Comparison of ENCODE assay signal across 8 cellular contexts in genomic region chr1:8879348-8880067, GRCh38. TPM values are rescaled to one million over a fixed set of nuclear protein-coding genes. Genes with fewer than 3 reads are reported as not detected.
A peak's percentile ranks its signal among the peaks of the same experiment; 100 is the strongest.
DNase-seq lines count a peak whose midpoint lies in the region; ATAC-seq and TF ChIP-seq lines count a peak whose summit lies in the region.

No MANE protein-coding gene starts in this region.

- peak overlapping the region; percentile 70 for H3K4me3 Mint-ChIP-seq in chondrocyte (ENCODE audit: unreplicated experiment)

- DNase-seq in NCI-H1694 treated with DMSO at 0.1 percent for 48 hours (lab: John Stamatoyannopoulos, UW): peak; percentile 45
- DNase-seq in chondrocyte (ENCODE audit: low spot score): no peak
- DNase-seq in OCI-M2 (lab: John Stamatoyannopoulos, UW; ENCODE audit: unreplicated experiment): no peak
- DNase-seq in mucosa of gallbladder (ENCODE audit: low spot score): no peak

- peaks cover 18% of the 10 kb centered on the region for H3K36me3 ChIP-seq in ES-I3 (ENCODE audit: insufficient read depth, low read length)
- H3K36me3 ChIP-seq in mucosa of rectum (ENCODE audit: control insufficient read depth in 2 of 2, insufficient read depth in 2 of 2, low read length in 2 of 2): peaks cover 3 to 9% of the 10 kb centered on the region in 2 donors

- peak overlapping the region; percentile 99 for H3K27ac ChIP-seq in mucosa of rectum (ENCODE audit: low read depth in 2 of 2, low read length in 2 of 2)

- no peaks in the 10 kb centered on the region for H3K27me3 ChIP-seq in mucosa of rectum (ENCODE audit: control insufficient read depth in 2 of 2, insufficient read depth in 2 of 2, low read length in 2 of 2)

- ATAC-seq in HG02884 (IDR thresholded peaks at IDR 0.05; ENCODE audit: unreplicated experiment) (no peak), HG03095 (IDR thresholded peaks at IDR 0.05; ENCODE audit: unreplicated experiment) (no peak)

- H3K4me1 ChIP-seq in ES-I3 (ENCODE audit: insufficient read depth, low read length) (peaks cover 30% of the 10 kb centered on the region), mucosa of rectum (ENCODE audit: control insufficient read depth in 2 of 2, insufficient read depth in 2 of 2, low read length in 2 of 2) (peaks cover 24 to 32% of the 10 kb centered on the region in 2 donors)

- H3K36me3 Mint-ChIP-seq in chondrocyte (ENCODE audit: low read depth): peaks cover 8% of the 10 kb centered on the region

- no peaks in the 10 kb centered on the region for H3K9me3 Mint-ChIP-seq in chondrocyte (ENCODE audit: low read depth)

- TF ChIP-seq CTCF in chondrocyte (IDR thresholded peaks at IDR 0.05): peak; percentile 70

- peaks cover 47% of the 10 kb centered on the region for H3K4me1 Mint-ChIP-seq in chondrocyte (ENCODE audit: low read depth)

- peak overlapping the region; percentile 90 to 95 for H3K4me3 ChIP-seq in mucosa of rectum (ENCODE audit: low read length in 2 of 2)

- H3K27me3 Mint-ChIP-seq in chondrocyte (ENCODE audit: low read depth): no peaks in the 10 kb centered on the region

- peak overlapping the region; percentile 97 for H3K27ac Mint-ChIP-seq in chondrocyte (ENCODE audit: unreplicated experiment)

- no peaks in the 10 kb centered on the region for H3K9me3 ChIP-seq in ES-I3 (ENCODE audit: control insufficient read depth, insufficient read depth, low read length)
- H3K9me3 ChIP-seq in mucosa of rectum (ENCODE audit: control insufficient read depth in 2 of 2, low read length in 2 of 2): no peaks in the 10 kb centered on the region

- peak overlapping the region; percentile 98 for H3K9ac ChIP-seq in ES-I3 (ENCODE audit: low read depth, low read length)
- H3K9ac ChIP-seq in mucosa of rectum (ENCODE audit: low read depth in 1 of 2, low read length in 2 of 2): peak overlapping the region; percentile 86 to 96

RNA-seq across cellular contexts. Expression of gene ENO1, which starts 1.0 kb away (rescaled TPM):
- total RNA-seq in chondrocyte (955 to 1,165 TPM (median 1,154 TPM) in 3 replicates), mucosa of gallbladder (631 TPM)
